ENCODE assay signal across 8 cellular contexts in the genomic region with DNA sequence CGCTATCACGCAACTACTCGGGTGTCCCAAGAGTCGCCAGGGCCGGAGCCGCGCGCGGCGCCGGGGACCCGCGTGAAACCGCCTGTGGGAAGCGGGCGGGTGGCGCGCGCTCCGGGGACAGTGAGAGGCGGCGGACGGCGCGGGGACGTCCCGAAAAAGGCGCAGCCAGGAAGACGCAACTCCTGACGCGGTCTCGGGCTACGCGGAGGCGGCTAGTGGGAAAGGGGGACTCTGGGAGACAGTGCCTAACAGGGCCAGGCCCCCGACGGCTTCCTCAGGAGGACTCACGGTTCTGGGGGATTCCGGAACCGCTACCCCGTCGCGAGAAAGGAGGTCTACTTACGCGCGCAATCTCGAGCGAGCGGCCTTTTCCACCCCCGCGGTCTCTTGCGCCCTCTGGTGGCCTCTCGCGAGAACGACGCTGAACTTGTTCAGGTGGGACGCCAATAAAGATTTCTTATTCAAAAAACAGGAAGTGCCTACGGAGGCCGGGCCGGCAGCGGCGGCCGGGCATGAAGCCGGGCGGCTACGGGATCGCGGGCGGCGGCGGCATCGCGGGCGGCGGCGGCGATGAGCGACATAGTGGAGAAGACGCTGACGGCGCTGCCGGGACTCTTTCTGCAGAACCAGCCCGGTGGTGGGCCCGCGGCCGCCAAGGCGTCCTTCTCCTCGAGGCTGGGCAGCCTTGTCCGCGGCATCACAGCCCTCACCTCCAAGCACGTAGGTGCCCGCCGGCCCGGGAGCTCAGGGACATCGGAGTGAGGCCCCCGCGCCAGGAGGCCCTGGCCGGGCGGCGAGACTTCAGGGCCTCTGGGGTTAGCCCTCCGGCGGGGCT. TPM values are rescaled to one million over a fixed set of nuclear protein-coding genes. Genes with fewer than 3 reads are reported as not detected.
DNase-seq lines count a peak whose midpoint lies in the region; ATAC-seq, FAIRE-seq and TF ChIP-seq lines count a peak whose summit lies in the region.

AP4E1 (plus strand) TSS at position 475 of the 835 bp plus-strand sequence; CDS start at position 571, 96 bp downstream.

- H3K4me1 Mint-ChIP-seq in WTC11, result peaks cover 9% of the 10 kb centered on the region
- peaks cover 29 to 42% of the 10 kb centered on the region in 2 donors for H3K4me1 Mint-ChIP-seq in immature natural killer cell

- POLR2A ChIA-PET in WTC11 (lab: Charles Lee), result interaction anchor here (0.7 kb wide), 1 partner anchor 176 kb away, joined by 3 read pairs; no protein-coding TSS in a partner anchor

- H3K9me3 Mint-ChIP-seq in WTC11, result no peaks in the 10 kb centered on the region
- H3K9me3 Mint-ChIP-seq in immature natural killer cell, result no peaks in the 10 kb centered on the region

- DNase-seq in AG20443 (ENCODE audit: low spot score) (peak; percentile 86), NCI-H226 (peak; percentile 95), WTC11 (ENCODE audit: low spot score) (peak; percentile 92), bronchial epithelial cell (ENCODE audit: low read depth) (peak; percentile 83), immature natural killer cell (peak; percentile 95 to 97 (median 96)), smooth muscle cell of the brain vasculature (ENCODE audit: low read depth, low spot score) (peak; percentile 90)

- H3K27ac Mint-ChIP-seq in WTC11, result peak within 1 kb of the TSS; percentile 87
- peak within 1 kb of the TSS; percentile 96 to 100 (median 99) for H3K27ac Mint-ChIP-seq in immature natural killer cell

- CTCF ChIA-PET in WTC11 (lab: Charles Lee), result interaction anchor here (0.6 to 0.8 kb wide), 3 partner anchors 39 to 474 kb away, joined by 3 to 4 read pairs (median 3); no protein-coding TSS in a partner anchor

- ATAC-seq in GM19023 (IDR thresholded peaks at IDR 0.05; ENCODE audit: unreplicated experiment) (peak; percentile 57), HG03196 (IDR thresholded peaks at IDR 0.05; ENCODE audit: unreplicated experiment) (peak; percentile 57), WTC11 (peak; percentile 79)

- H3K27me3 ChIP-seq in bronchial epithelial cell (ENCODE audit: control insufficient read depth, insufficient read depth, low read length), result no peaks in the 10 kb centered on the region

- H3K27me3 Mint-ChIP-seq in WTC11 (ENCODE audit: low read depth), result peaks cover 6% of the 10 kb centered on the region; the same call in 1 of the 2 replicates
- peaks cover 11 to 24% (median 17%) of the 10 kb centered on the region in 3 donors for H3K27me3 Mint-ChIP-seq in immature natural killer cell (ENCODE audit: low read depth in 3 of 3)

- H3K36me3 Mint-ChIP-seq in WTC11 (peaks cover 6% of the 10 kb centered on the region), immature natural killer cell (peaks cover 2 to 10% (median 3%) of the 10 kb centered on the region in 3 donors)

- H3K4me3 Mint-ChIP-seq in WTC11, result peak within 1 kb of the TSS; percentile 89
- H3K4me3 Mint-ChIP-seq in immature natural killer cell, result peak within 1 kb of the TSS; percentile 88 to 96 (median 90)

- no peak for FAIRE-seq in bronchial epithelial cell (lab: Jason Lieb, UNC)

- peak within 1 kb of the TSS; percentile 77 for H3K4me3 ChIP-seq in bronchial epithelial cell (ENCODE audit: low read depth, low read length)

- TF ChIP-seq CTCF in WTC11 (IDR thresholded peaks at IDR 0.05) (peak; percentile 94), bronchial epithelial cell (IDR thresholded peaks at IDR 0.05; ENCODE audit: insufficient read depth, low read length, severe bottlenecking) (peak; percentile 91)

- H3K36me3 ChIP-seq in bronchial epithelial cell (ENCODE audit: control insufficient read depth, insufficient read depth, low read length), result peaks cover 1% of the 10 kb centered on the region

TF ChIP-seq in WTC11, 78 proteins besides CTCF, POLR2A, EP300 and RAD21 (continues in another document):
- no peak for TF ChIP-seq HMGA2 (CRISPR knock-in tag; IDR thresholded peaks at IDR 0.05)
- TF ChIP-seq CREB1 (CRISPR knock-in tag; IDR thresholded peaks at IDR 0.05), result no peak
- no peak for TF ChIP-seq IRF1 (CRISPR knock-in tag; IDR thresholded peaks at IDR 0.05)
- no peak; the same call in 1 of the 2 replicates for TF ChIP-seq FOXP4 (CRISPR knock-in tag; IDR thresholded peaks at IDR 0.05)
- TF ChIP-seq ATF1 (CRISPR knock-in tag; IDR thresholded peaks at IDR 0.05), result peak; percentile 60; the same call in 1 of the 2 replicates
- no peak for TF ChIP-seq MXD4 (CRISPR knock-in tag; IDR thresholded peaks at IDR 0.05; ENCODE audit: borderline replicate concordance)
- TF ChIP-seq GABPB1 (CRISPR knock-in tag; IDR thresholded peaks at IDR 0.05), result peak; percentile 46; the same call in 1 of the 2 replicates
- no peak for TF ChIP-seq ZBTB21 (CRISPR knock-in tag; IDR thresholded peaks at IDR 0.05; ENCODE audit: borderline replicate concordance)
- TF ChIP-seq PRDM15 (CRISPR knock-in tag; IDR thresholded peaks at IDR 0.05), result no peak
- TF ChIP-seq, protein P1, sequence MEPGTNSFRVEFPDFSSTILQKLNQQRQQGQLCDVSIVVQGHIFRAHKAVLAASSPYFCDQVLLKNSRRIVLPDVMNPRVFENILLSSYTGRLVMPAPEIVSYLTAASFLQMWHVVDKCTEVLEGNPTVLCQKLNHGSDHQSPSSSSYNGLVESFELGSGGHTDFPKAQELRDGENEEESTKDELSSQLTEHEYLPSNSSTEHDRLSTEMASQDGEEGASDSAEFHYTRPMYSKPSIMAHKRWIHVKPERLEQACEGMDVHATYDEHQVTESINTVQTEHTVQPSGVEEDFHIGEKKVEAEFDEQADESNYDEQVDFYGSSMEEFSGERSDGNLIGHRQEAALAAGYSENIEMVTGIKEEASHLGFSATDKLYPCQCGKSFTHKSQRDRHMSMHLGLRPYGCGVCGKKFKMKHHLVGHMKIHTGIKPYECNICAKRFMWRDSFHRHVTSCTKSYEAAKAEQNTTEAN (CRISPR knock-in tag; IDR thresholded peaks at IDR 0.05), result 0 out of 2 replicates have a peak, but pooled peaks have one; percentile 26
- TF ChIP-seq EMX1 (CRISPR knock-in tag; IDR thresholded peaks at IDR 0.05), result no peak
- TF ChIP-seq TP53 (CRISPR knock-in tag; IDR thresholded peaks at IDR 0.05), result 0 out of 2 replicates have a peak, but pooled peaks have one; percentile 13
- no peak for TF ChIP-seq CDX4 (CRISPR knock-in tag; IDR thresholded peaks at IDR 0.05; ENCODE audit: borderline replicate concordance)
- TF ChIP-seq TCF7 (CRISPR knock-in tag; IDR thresholded peaks at IDR 0.05; ENCODE audit: low read depth), result no peak

RNA-seq across cellular contexts. Expression of gene AP4E1, which starts in this region (rescaled TPM):
- total RNA-seq in WTC11 (2021), result 8.7 to 9.6 TPM (median 9.5 TPM) in 3 replicates
- 18.2 and 18.6 TPM in 2 replicates for total RNA-seq in bronchial epithelial cell
- 1 to 10 TPM; 2.3 to 7.0 (median 3.2) TPM for polyA plus RNA-seq in immature natural killer cell

Comparison
In these comparisons a context has a peak if more than half of its experiments do, and no peak if none do; other contexts are left out.
1. Peak in every context shown above with its lines: DNase-seq, ATAC-seq and H3K4me3 ChIP-seq.